In the genomic region with DNA sequence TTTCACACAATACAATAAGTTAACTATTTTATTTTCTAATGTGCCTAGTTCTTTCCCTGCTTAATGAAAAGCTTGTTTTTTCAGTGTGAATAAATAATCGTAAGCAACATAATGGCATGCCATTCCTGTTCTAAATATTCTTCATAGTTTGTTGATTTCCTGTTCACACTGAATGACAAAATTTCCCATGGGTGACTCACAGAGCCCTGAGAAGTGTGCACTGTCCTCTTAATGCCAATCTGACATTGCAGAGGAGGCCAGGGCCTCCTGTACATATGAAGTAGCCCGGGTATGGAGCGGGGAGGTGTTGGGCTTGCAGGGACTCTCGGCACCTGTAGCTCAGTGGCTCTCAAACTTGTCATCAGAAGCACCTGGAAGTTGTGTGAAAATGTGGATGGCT, we compare ENCODE assay signal across 1 cellular context.
A peak's percentile ranks its signal among the peaks of the same experiment; 100 is the strongest.
TF ChIP-seq lines count a peak whose summit lies in the region.

No MANE protein-coding gene starts in this region.

TF ChIP-seq in endothelial cell of umbilical vein, 7 proteins besides CTCF, POLR2A, EP300 and RAD21:
- TF ChIP-seq, protein P1, sequence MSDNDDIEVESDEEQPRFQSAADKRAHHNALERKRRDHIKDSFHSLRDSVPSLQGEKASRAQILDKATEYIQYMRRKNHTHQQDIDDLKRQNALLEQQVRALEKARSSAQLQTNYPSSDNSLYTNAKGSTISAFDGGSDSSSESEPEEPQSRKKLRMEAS (IDR thresholded peaks at IDR 0.05; ENCODE audit: insufficient read depth, insufficient read length) = no peak
- TF ChIP-seq GATA2 (IDR thresholded peaks at IDR 0.05; ENCODE audit: insufficient read depth, insufficient read length, low read depth, low read length) (no peak), JUN (IDR thresholded peaks at IDR 0.05; ENCODE audit: borderline replicate concordance, insufficient read depth, insufficient read length, low read depth) (peak; percentile 8), POLR2AphosphoS5 (IDR thresholded peaks at IDR 0.05; ENCODE audit: insufficient read depth, low read depth, low read length) (no peak), FOS (IDR thresholded peaks at IDR 0.05; ENCODE audit: borderline replicate concordance, insufficient read depth, low read length) (peak; percentile 14)
TF ChIP-seq in endothelial cell of umbilical vein: peak in this region for 2.
